Comparison of ENCODE assay signal across 7 cellular contexts in the genomic region with DNA sequence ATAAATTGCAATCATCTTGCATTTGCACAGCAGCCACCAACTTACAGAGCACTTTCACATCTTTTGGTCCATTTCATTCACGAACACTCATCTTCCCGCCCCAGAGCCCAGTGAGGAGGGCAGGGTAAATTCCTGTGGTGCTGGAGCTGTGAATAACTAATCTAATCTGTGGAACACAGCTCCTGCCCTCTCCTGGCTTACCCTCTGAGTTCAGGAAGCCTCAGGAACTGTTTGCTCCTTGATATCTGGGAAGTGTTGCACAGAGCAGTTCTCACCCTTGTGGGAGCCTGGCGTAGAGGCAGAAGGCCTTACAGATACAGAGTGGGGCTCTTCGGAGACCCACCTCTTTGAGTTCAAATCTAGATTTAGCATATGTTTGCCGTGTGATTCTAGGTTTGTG. TPM values are rescaled to one million over a fixed set of nuclear protein-coding genes. Genes with fewer than 3 reads are reported as not detected.
"Had no signal": no experiment of that assay in that cellular context is flagged by ENCODE, and none has a peak within 500 bp of the region (broad histone marks: within the 10 kb centered on the region; RNA-seq: fewer than 3 reads in every experiment).

No MANE protein-coding gene starts in this region.

- H3K36me3 ChIP-seq: HAP-1 had no signal

- H3K9me3 ChIP-seq: HAP-1 had no signal

- H3K4me3 ChIP-seq: GM23248, HAP-1 had no signal

- H2AFZ ChIP-seq: GM23248 had no signal

- H3K9ac ChIP-seq: GM23248 had no signal

- DNase-seq: GM23248, GOT3, H7, HFFc6, IMR-90 had no signal

- H3K4me1 ChIP-seq: HAP-1 had no signal

- H3K27ac ChIP-seq: GM23248 had no signal

RNA-seq across cellular contexts. Expression of a gene that starts 11.6 kb away (rescaled TPM):
- total RNA-seq: GM23248, H7, HFFc6, HT-29, IMR-90 had no signal
- polyA plus RNA-seq: GM23248, IMR-90 had no signal
